Comparison of ENCODE assay signal across 9 cellular contexts in genomic region chr21:25421327-25422028, GRCh38.
A peak's percentile ranks its signal among the peaks of the same experiment; 100 is the strongest.
DNase-seq lines count a peak whose midpoint lies in the region; ATAC-seq and TF ChIP-seq lines count a peak whose summit lies in the region.
"Had no signal": no experiment of that assay in that cellular context is flagged by ENCODE, and none has a peak within 500 bp of the region (broad histone marks: within the 10 kb centered on the region; RNA-seq: fewer than 3 reads in every experiment).

No MANE protein-coding gene starts in this region.

- no peaks in the 10 kb centered on the region for H3K36me3 ChIP-seq in mesenchymal stem cell (ENCODE audit: control insufficient read depth in 1 of 2, insufficient read depth in 2 of 2, low read depth in 1 of 2, low read length in 2 of 2)
- H3K36me3 ChIP-seq in tibial artery: no peaks in the 10 kb centered on the region

- H3K4me1 ChIP-seq in mesenchymal stem cell (ENCODE audit: control insufficient read depth, insufficient read depth, low read depth, low read length) (no peaks in the 10 kb centered on the region), tibial artery (no peaks in the 10 kb centered on the region)

- POLR2A ChIA-PET in activated naive CD8-positive, alpha-beta T cell treated with anti-CD3 and anti-CD28 coated beads, Interleukin-2, amount 10 ng/mL, durations not matched to agents 7 days and 5 days (lab: Charles Lee): interaction anchor here (0.6 to 0.8 kb wide), 2 partner anchors 141 to 147 kb away, joined by 3 read pairs; no protein-coding TSS in a partner anchor

- no peaks in the 10 kb centered on the region for H3K9me3 ChIP-seq in mesenchymal stem cell (ENCODE audit: control insufficient read depth, low read length)
- H3K9me3 ChIP-seq in tibial artery: no peaks in the 10 kb centered on the region

- no peaks in the 10 kb centered on the region for H3K79me1 ChIP-seq in mesenchymal stem cell (replicated peaks; ENCODE audit: low read length, poor library complexity, severe bottlenecking)

- H3K27ac Mint-ChIP-seq in activated naive CD8-positive, alpha-beta T cell treated with anti-CD3 and anti-CD28 coated beads, Interleukin-2, amount 10 ng/mL, durations not matched to agents 7 days and 5 days: peak overlapping the region; percentile 80

- H3K27me3 Mint-ChIP-seq in activated naive CD8-positive, alpha-beta T cell treated with anti-CD3 and anti-CD28 coated beads, Interleukin-2, amount 10 ng/mL, durations not matched to agents 7 days and 5 days: no peaks in the 10 kb centered on the region

- no peak overlapping the region for H2BK12ac ChIP-seq in mesenchymal stem cell (ENCODE audit: low read length in 2 of 2)

- H3K4me3 Mint-ChIP-seq in activated naive CD8-positive, alpha-beta T cell treated with anti-CD3 and anti-CD28 coated beads, Interleukin-2, amount 10 ng/mL, durations not matched to agents 7 days and 5 days: peak overlapping the region; percentile 72

- no peak overlapping the region for H3K18ac ChIP-seq in mesenchymal stem cell (ENCODE audit: low read depth in 1 of 2, low read length in 2 of 2)

- no peak overlapping the region for H3K9ac ChIP-seq in mesenchymal stem cell (ENCODE audit: low read length)

- no peak overlapping the region for H2AFZ ChIP-seq in mesenchymal stem cell (ENCODE audit: low read depth, low read length)

- peak; percentile 68 for ATAC-seq in GM21529 (IDR thresholded peaks at IDR 0.05; ENCODE audit: unreplicated experiment)
- ATAC-seq in SK-N-SH treated with all-trans-retinoic acid at 6 μM for 48 hours: peak; percentile 88
- peak; percentile 98 for ATAC-seq in activated naive CD8-positive, alpha-beta T cell treated with anti-CD3 and anti-CD28 coated beads, Interleukin-2, amount 10 ng/mL, durations not matched to agents 7 days and 5 days (ENCODE audit: low read depth)

- 32% methylated on average over 5 of the region's 6 CpGs for WGBS in mesenchymal stem cell

- DNase-seq in GM12864 (ENCODE audit: low read depth) (peak; percentile 86), HuH-7 (ENCODE audit: low spot score) (peak; percentile 2), mesenchymal stem cell (peak; percentile 3), tibial artery (peak in 1 of 2 donors; percentile 29), amygdala (lab: John Stamatoyannopoulos, UW) (no peak)
- DNase-seq in activated naive CD8-positive, alpha-beta T cell treated with anti-CD3 and anti-CD28 coated beads, Interleukin-2, amount 10 ng/mL, durations not matched to agents 7 days and 5 days: no peak

- no peak overlapping the region for H2BK5ac ChIP-seq in mesenchymal stem cell (ENCODE audit: low read depth, low read length, poor library complexity, severe bottlenecking)

- no peak overlapping the region for H3K23ac ChIP-seq in mesenchymal stem cell (ENCODE audit: low read length in 2 of 2)

- H3K4me1 Mint-ChIP-seq in activated naive CD8-positive, alpha-beta T cell treated with anti-CD3 and anti-CD28 coated beads, Interleukin-2, amount 10 ng/mL, durations not matched to agents 7 days and 5 days: peaks cover 19% of the 10 kb centered on the region

- H3K4me2 ChIP-seq in mesenchymal stem cell (ENCODE audit: low read length, poor library complexity, severe bottlenecking): no peak overlapping the region

- no peak overlapping the region for H2BK15ac ChIP-seq in mesenchymal stem cell (ENCODE audit: low read depth, poor library complexity, severe bottlenecking)

- H4K8ac ChIP-seq in mesenchymal stem cell (ENCODE audit: low read length): no peak overlapping the region

- H3K4me3 ChIP-seq in GM12864 (ENCODE audit: low read depth, low read length) (peak overlapping the region; percentile 52), mesenchymal stem cell (ENCODE audit: insufficient read depth in 1 of 2, low read depth in 1 of 2, low read length in 2 of 2) (no peak overlapping the region), tibial artery (no peak overlapping the region)
- H3K4me3 ChIP-seq: skin epidermis had no signal

- no peaks in the 10 kb centered on the region for H3K9me3 Mint-ChIP-seq in activated naive CD8-positive, alpha-beta T cell treated with anti-CD3 and anti-CD28 coated beads, Interleukin-2, amount 10 ng/mL, durations not matched to agents 7 days and 5 days

- no peaks in the 10 kb centered on the region for H3K36me3 Mint-ChIP-seq in activated naive CD8-positive, alpha-beta T cell treated with anti-CD3 and anti-CD28 coated beads, Interleukin-2, amount 10 ng/mL, durations not matched to agents 7 days and 5 days

- peaks cover 0 to 3% of the 10 kb centered on the region in 2 experiments for H3K27me3 ChIP-seq in mesenchymal stem cell (ENCODE audit: control insufficient read depth in 1 of 2, insufficient read depth in 1 of 2, low read length in 2 of 2)
- no peaks in the 10 kb centered on the region for H3K27me3 ChIP-seq in tibial artery

- no peak overlapping the region for H2BK120ac ChIP-seq in mesenchymal stem cell (ENCODE audit: low read depth, low read length)

- H3K14ac ChIP-seq in mesenchymal stem cell (ENCODE audit: low read length in 2 of 2): no peak overlapping the region

- intact Hi-C loops in tibial artery (cut with DNase I; ENCODE audit: low total_unique reads): no loop called here

- no peak overlapping the region for H3K4ac ChIP-seq in mesenchymal stem cell (ENCODE audit: low read depth in 1 of 2, low read length in 2 of 2)

- no peak overlapping the region for H3K27ac ChIP-seq in mesenchymal stem cell (ENCODE audit: low read length, poor library complexity, severe bottlenecking)
- H3K27ac ChIP-seq in tibial artery: no peak overlapping the region

- TF ChIP-seq CTCF in GM12864 (IDR thresholded peaks at IDR 0.05; ENCODE audit: low read depth, low read length, missing control alignments): peak; percentile 76
- TF ChIP-seq CTCF in tibial artery (IDR thresholded peaks at IDR 0.05): peak; percentile 18 to 19

- H2AK5ac ChIP-seq in mesenchymal stem cell (ENCODE audit: low read length, severe bottlenecking): no peak overlapping the region

- no peak overlapping the region for H4K91ac ChIP-seq in mesenchymal stem cell (ENCODE audit: low read length)

TF ChIP-seq in SK-N-SH treated with all-trans-retinoic acid at 6 μM for 48 hours, 23 proteins besides CTCF, POLR2A, EP300 and RAD21:
- TF ChIP-seq TOX (CRISPR knock-in tag; IDR thresholded peaks at IDR 0.05; ENCODE audit: borderline replicate concordance) (no peak), ZNF565 (CRISPR knock-in tag; conservative IDR thresholded peaks at IDR 0.05; ENCODE audit: low read depth) (no peak), POU6F1 (CRISPR knock-in tag; IDR thresholded peaks at IDR 0.05; ENCODE audit: borderline replicate concordance, low read depth) (no peak), SNAI2 (CRISPR knock-in tag; IDR thresholded peaks at IDR 0.05) (no peak), RARB (CRISPR knock-in tag; IDR thresholded peaks at IDR 0.05) (no peak)

Comparison
In these comparisons a context has a peak if more than half of its experiments do, and no peak if none do; other contexts are left out.
1. DNase-seq: peak in GM12864 (single experiment), HuH-7 (single experiment) and mesenchymal stem cell (single experiment); none in activated naive CD8-positive, alpha-beta T cell treated with anti-CD3 and anti-CD28 coated beads, Interleukin-2, amount 10 ng/mL, durations not matched to agents 7 days and 5 days (single experiment) and amygdala (0 of 56).
2. Peak in every context shown above with its lines, with median percentiles within 50 percentile points of each other: ATAC-seq.